ENCODE assay signal across 8 cellular contexts in the genomic region with DNA sequence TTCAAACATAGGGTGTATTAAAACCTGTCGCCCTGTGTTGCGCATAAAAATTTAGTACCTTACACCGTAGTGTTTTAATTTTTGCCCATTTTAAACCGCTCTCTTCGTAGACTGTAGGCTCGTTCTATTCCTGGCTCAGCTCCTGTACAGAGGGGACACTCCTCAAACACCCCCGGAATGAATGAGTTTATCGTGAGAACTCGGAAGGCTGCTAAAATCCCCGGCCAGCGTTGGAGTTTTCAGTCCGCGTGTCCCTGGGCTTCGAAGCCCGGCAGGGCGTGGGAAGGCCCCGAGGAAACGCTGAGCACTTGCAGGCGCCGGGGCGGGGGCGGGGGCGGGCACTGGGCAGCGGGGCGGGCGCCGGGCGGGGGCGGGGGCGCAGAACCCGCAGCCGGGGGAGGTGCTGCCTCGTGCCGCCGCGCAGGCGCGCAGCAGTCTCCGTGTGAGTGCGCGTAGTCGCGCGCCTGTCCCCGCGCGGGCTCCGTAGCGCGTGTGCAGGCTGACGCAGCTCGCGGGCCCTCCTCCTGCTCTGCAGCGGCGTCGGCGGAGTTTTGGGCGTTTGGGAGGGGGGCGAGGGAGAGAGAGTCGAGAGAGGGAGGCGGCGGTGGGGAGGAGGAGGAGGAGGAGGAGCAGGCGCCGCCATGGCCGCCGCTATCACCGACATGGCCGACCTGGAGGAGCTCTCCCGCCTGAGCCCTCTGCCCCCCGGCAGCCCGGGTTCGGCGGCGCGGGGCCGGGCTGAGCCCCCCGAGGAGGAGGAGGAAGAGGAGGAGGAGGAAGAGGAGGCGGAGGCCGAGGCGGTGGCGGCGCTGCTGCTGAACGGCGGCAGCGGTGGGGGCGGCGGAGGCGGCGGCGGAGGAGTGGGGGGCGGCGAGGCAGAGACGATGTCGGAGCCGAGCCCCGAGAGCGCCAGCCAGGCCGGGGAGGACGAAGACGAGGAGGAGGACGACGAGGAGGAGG. TPM values are rescaled to one million over a fixed set of nuclear protein-coding genes. Genes with fewer than 3 reads are reported as not detected.
DNase-seq lines count a peak whose midpoint lies in the region; ATAC-seq and TF ChIP-seq lines count a peak whose summit lies in the region.

A gene with protein sequence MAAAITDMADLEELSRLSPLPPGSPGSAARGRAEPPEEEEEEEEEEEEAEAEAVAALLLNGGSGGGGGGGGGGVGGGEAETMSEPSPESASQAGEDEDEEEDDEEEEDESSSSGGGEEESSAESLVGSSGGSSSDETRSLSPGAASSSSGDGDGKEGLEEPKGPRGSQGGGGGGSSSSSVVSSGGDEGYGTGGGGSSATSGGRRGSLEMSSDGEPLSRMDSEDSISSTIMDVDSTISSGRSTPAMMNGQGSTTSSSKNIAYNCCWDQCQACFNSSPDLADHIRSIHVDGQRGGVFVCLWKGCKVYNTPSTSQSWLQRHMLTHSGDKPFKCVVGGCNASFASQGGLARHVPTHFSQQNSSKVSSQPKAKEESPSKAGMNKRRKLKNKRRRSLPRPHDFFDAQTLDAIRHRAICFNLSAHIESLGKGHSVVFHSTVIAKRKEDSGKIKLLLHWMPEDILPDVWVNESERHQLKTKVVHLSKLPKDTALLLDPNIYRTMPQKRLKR (plus strand): TSS at position 434 of the 960 bp plus-strand sequence. CDS start 208 bp downstream, at position 642.

- peaks cover 0 to 9% (median 0%) of the 10 kb centered on the region in 6 donors for H3K36me3 ChIP-seq in spleen

- 5 to 8% (median 7%) methylated on average over 72 to 101 of the region's 102 CpGs for WGBS in spleen, 5 donors

- intact Hi-C loops in activated B cell treated with CpG ODN at 0.5 μM for 24 hours (cut with micrococcal nuclease) (loop anchor here (2.0 to 5.0 kb wide), 3 partner anchors 17 to 1998 kb away; partner anchors contain the start of gene PYROXD1), spleen (cut with DNase I; ENCODE audit: low total_unique reads) (no loop called here)

- H3K4me3 ChIP-seq in cardiac fibroblast (replicated peaks in 1 of 2; ENCODE audit: low read depth in 2 of 2, low read length in 2 of 2) (peak within 1 kb of the TSS; percentile 96 to 97), spleen (peak within 1 kb of the TSS; percentile 76 to 99 (median 92))

- peaks cover 0 to 5% (median 0%) of the 10 kb centered on the region in 8 donors for H3K9me3 ChIP-seq in spleen

- peak in 1 of 3 donors; percentile 70 for TF ChIP-seq POLR2A in spleen (IDR thresholded peaks at IDR 0.05)

- peak within 1 kb of the TSS; percentile 90 to 96 (median 93) for H3K27ac ChIP-seq in spleen

- peak; percentile 98 for DNase-seq in ACHN
- peak; percentile 93 for DNase-seq in NCI-H226
- DNase-seq in activated B cell treated with CpG ODN at 0.5 μM for 24 hours, result peak; percentile 84
- peak; percentile 93 to 98 for DNase-seq in cardiac fibroblast (ENCODE audit: low read depth in 2 of 2)
- DNase-seq in inferior parietal cortex (ENCODE audit: extremely low spot score), result peak; percentile 92
- DNase-seq in spleen, result peak; percentile 99

- peak; percentile 83 for ATAC-seq in GM18868 (IDR thresholded peaks at IDR 0.05; ENCODE audit: unreplicated experiment)
- peak; percentile 80 for ATAC-seq in HG03103 (IDR thresholded peaks at IDR 0.05; ENCODE audit: low read depth, unreplicated experiment)
- peak; percentile 91 for ATAC-seq in activated B cell treated with CpG ODN at 0.5 μM for 24 hours (ENCODE audit: low read depth)

- peak within 1 kb of the TSS; percentile 92 for H3K27ac Mint-ChIP-seq in activated B cell treated with CpG ODN at 0.5 μM for 24 hours

- in situ Hi-C loops in ACHN (cut with HindIII; ENCODE audit: low pct_ligation_motif_present, low pct_unique_long_range_greater_than_20kb, low sequenced_read_pairs), result no loop called here

- TF ChIP-seq CTCF in activated B cell treated with CpG ODN at 0.5 μM for 24 hours (IDR thresholded peaks at IDR 0.05) (no peak), cardiac fibroblast (IDR thresholded peaks at IDR 0.05; ENCODE audit: low read depth, low read length) (no peak), spleen (IDR thresholded peaks at IDR 0.05 in 8 of 11, conservative IDR thresholded peaks at IDR 0.05 in 3 of 11) (no peak)

- no peaks in the 10 kb centered on the region for H3K27me3 Mint-ChIP-seq in activated B cell treated with CpG ODN at 0.5 μM for 24 hours

- POLR2A ChIA-PET in activated B cell treated with CpG ODN at 0.5 μM for 24 hours (lab: Charles Lee), result interaction anchor here (0.6 to 0.7 kb wide), 3 partner anchors 21 to 127 kb away, joined by 3 to 4 read pairs (median 3); no protein-coding TSS in a partner anchor

- CTCF ChIA-PET in activated B cell treated with CpG ODN at 0.5 μM for 24 hours (lab: Charles Lee), result no interaction called here

- no peaks in the 10 kb centered on the region for H3K9me3 Mint-ChIP-seq in activated B cell treated with CpG ODN at 0.5 μM for 24 hours

- peaks cover 16% of the 10 kb centered on the region for H3K36me3 Mint-ChIP-seq in activated B cell treated with CpG ODN at 0.5 μM for 24 hours (ENCODE audit: low read depth)

- H3K4me3 Mint-ChIP-seq in activated B cell treated with CpG ODN at 0.5 μM for 24 hours, result peak within 1 kb of the TSS; percentile 99

- peaks cover 16 to 52% (median 39%) of the 10 kb centered on the region in 6 donors for H3K4me1 ChIP-seq in spleen

- H3K4me1 Mint-ChIP-seq in activated B cell treated with CpG ODN at 0.5 μM for 24 hours, result peaks cover 37% of the 10 kb centered on the region

- H3K27me3 ChIP-seq in spleen (replicated peaks in 1 of 7), result no peaks in the 10 kb centered on the region

RNA-seq across cellular contexts. Expression of the gene that starts here (rescaled TPM):
- total RNA-seq in activated B cell treated with CpG ODN at 0.5 μM for 24 hours, result 44.8 and 51.0 TPM in 2 replicates
- 10 to 100 TPM; 35.7 to 53.4 (median 44.1) TPM for total RNA-seq in spleen
- 10 to 100 TPM; 11.4 to 13.5 (median 13.0) TPM for polyA plus RNA-seq in spleen

Comparison
In these comparisons a context has a peak if more than half of its experiments do, and no peak if none do; other contexts are left out.
1. Peak in every context shown above with its lines: DNase-seq, ATAC-seq, H3K4me3 ChIP-seq and H3K27ac ChIP-seq.